8 cellular contexts compared by ENCODE assay signal in the genomic region with DNA sequence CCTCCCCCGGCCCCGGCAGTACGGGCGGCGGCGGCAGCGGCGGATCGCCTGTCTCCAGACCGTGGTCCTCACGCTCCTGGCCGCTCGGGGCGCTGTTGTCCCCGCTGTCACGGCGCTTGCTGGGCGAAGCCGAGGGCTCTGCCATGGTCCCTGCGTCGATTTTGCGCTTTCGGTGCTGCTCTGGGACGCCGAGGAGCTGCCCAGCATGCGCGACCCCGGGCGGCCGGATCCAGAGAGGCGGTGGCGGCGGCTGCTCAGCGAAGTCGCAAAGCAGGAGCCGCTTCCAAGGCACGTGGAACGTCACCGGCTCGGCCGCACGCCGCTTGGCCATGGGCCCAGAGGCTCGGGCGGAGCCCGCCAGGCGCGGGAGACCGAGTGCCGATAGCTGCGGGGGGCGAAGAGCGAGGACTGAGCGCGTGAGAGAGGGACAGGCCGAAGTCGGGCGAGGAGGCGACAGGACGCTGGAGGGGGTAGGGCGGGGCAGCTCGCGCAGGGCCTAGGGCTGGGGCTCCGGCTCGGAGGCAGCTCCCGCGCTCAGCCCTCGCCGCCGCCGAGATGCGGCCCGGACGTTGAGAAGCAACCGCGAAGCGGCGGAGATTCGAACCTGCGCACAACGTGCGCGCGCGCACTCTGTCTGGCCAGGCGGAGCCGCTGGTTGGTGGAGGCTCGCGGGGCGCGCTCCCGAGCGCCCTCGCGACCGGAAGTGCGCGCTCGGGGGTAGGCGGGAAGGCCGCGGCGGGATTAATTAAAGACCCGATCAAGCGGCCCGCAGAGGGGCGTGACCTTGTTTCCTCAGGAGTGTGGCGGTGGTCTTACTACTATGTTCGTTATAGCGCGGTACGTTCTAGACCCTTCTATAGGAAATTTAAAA. TPM values are rescaled to one million over a fixed set of nuclear protein-coding genes. Genes with fewer than 3 reads are reported as not detected.
DNase-seq lines count a peak whose midpoint lies in the region; ATAC-seq and TF ChIP-seq lines count a peak whose summit lies in the region.

Gene C9orf40 (minus strand): TSS at position 632 of the 871 bp plus-strand sequence. CDS start 301 bp downstream, at position 331.

- DNase-seq in AG09319 (ENCODE audit: extremely low read depth, low read depth) (peak; percentile 60), NCI-H2227 (lab: John Stamatoyannopoulos, UW; ENCODE audit: unreplicated experiment) (peak; percentile 91), WERI-Rb-1 (peak; percentile 91), breast epithelium (ENCODE audit: low spot score in 2 of 2) (peak; percentile 79 to 88), inferior parietal cortex (ENCODE audit: extremely low spot score) (peak; percentile 82)
- DNase-seq in stimulated activated CD4-positive, alpha-beta T cell treated with anti-CD3 and anti-CD28 coated beads, Interleukin-12 subunit alpha, Interleukin-12 subunit beta, amount 100 ng/mL, for 24 hours (ENCODE audit: low read depth in 2 of 2) = peak; percentile 76 to 85

- in situ Hi-C loops in GM18951 (cut with MboI; ENCODE audit: low sequenced_read_pairs, unreplicated experiment) = no loop called here

- TF ChIP-seq CTCF in AG09319 (IDR thresholded peaks at IDR 0.05; ENCODE audit: low read depth, low read length) (peak; percentile 71), WERI-Rb-1 (IDR thresholded peaks at IDR 0.05; ENCODE audit: low read depth, low read length) (peak; percentile 89), breast epithelium (IDR thresholded peaks at IDR 0.05) (peak in 2 of 3 donors; percentile 70 to 83)

- H3K4me3 ChIP-seq in WERI-Rb-1 (ENCODE audit: low read depth, low read length) (peak within 1 kb of the TSS; percentile 97), breast epithelium (peak within 1 kb of the TSS; percentile 84 to 96 (median 93))

- peaks cover 12% of the 10 kb centered on the region for H3K36me3 ChIP-seq in WERI-Rb-1
- H3K36me3 ChIP-seq in breast epithelium = no peaks in the 10 kb centered on the region

- ATAC-seq in HG03175 (IDR thresholded peaks at IDR 0.05; ENCODE audit: unreplicated experiment) = peak; percentile 90

- no peaks in the 10 kb centered on the region for H3K4me1 ChIP-seq in breast epithelium

- H3K27ac ChIP-seq in WERI-Rb-1 (peak within 1 kb of the TSS; percentile 100), breast epithelium (peak within 1 kb of the TSS; percentile 97 to 98)

- H3K27me3 ChIP-seq in WERI-Rb-1 (ENCODE audit: insufficient read depth, low read depth, severe bottlenecking) = no peaks in the 10 kb centered on the region
- no peaks in the 10 kb centered on the region for H3K27me3 ChIP-seq in breast epithelium

- peak; percentile 75 for TF ChIP-seq POLR2A in GM18951 (IDR thresholded peaks at IDR 0.05; ENCODE audit: extremely low read depth, insufficient read depth, insufficient read length)
- TF ChIP-seq POLR2A in breast epithelium (IDR thresholded peaks at IDR 0.05) = no peak

- H3K9me3 ChIP-seq in WERI-Rb-1 (ENCODE audit: severe bottlenecking) (no peaks in the 10 kb centered on the region), breast epithelium (no peaks in the 10 kb centered on the region)

- intact Hi-C loops in breast epithelium (cut with DNase I; ENCODE audit: low total_unique reads) = no loop called here

RNA-seq across cellular contexts. Expression of gene C9orf40, which starts in this region (rescaled TPM):
- 1 to 10 TPM; 2.4 to 4.6 (median 4.2) TPM for total RNA-seq in breast epithelium

Comparison
In these comparisons a context has a peak if more than half of its experiments do, and no peak if none do; other contexts are left out.
1. Peak in every context shown above with its lines: DNase-seq, ATAC-seq, H3K4me3 ChIP-seq and H3K27ac ChIP-seq.